8 cellular contexts compared by ENCODE assay signal in genomic region chr1:33349778-33350610, GRCh38. TPM values are rescaled to one million over a fixed set of nuclear protein-coding genes. Genes with fewer than 3 reads are reported as not detected.
A peak's percentile ranks its signal among the peaks of the same experiment; 100 is the strongest.
DNase-seq lines count a peak whose midpoint lies in the region; ATAC-seq and TF ChIP-seq lines count a peak whose summit lies in the region.

No MANE protein-coding gene starts in this region.

- H3K36me3 Mint-ChIP-seq in chondrocyte (ENCODE audit: low read depth): peaks cover 3% of the 10 kb centered on the region

- peak; percentile 77 for DNase-seq in AG10803 (ENCODE audit: low read depth)
- peak; percentile 90 for DNase-seq in NCI-H345 (lab: John Stamatoyannopoulos, UW)
- peak; percentile 60 to 67 for DNase-seq in activated CD4-positive, alpha-beta T cell treated with anti-CD3 and anti-CD28 coated beads for 24 hours (ENCODE audit: low read depth in 2 of 2)
- DNase-seq in chondrocyte (ENCODE audit: low spot score): no peak
- peak; percentile 54 to 74 (median 64) for DNase-seq in stimulated activated CD4-positive, alpha-beta T cell treated with anti-CD3 and anti-CD28 coated beads, Interleukin-1b, Interleukin-23, amount 100 ng/mL, for 24 hours (ENCODE audit: low read depth in 4 of 4, low spot score in 1 of 4)

- H3K27me3 ChIP-seq in layer of hippocampus (ENCODE audit: control insufficient read depth, insufficient read depth, low read length): no peaks in the 10 kb centered on the region

- H3K9me3 Mint-ChIP-seq in chondrocyte (ENCODE audit: low read depth): no peaks in the 10 kb centered on the region

- H3K4me3 ChIP-seq in AG10803 (ENCODE audit: low read length): peak overlapping the region; percentile 72

- peak overlapping the region; percentile 87 for H3K4me3 Mint-ChIP-seq in chondrocyte (ENCODE audit: unreplicated experiment)

- peak overlapping the region; percentile 88 for H3K27ac Mint-ChIP-seq in chondrocyte (ENCODE audit: unreplicated experiment)

- H3K4me1 Mint-ChIP-seq in chondrocyte (ENCODE audit: low read depth): peaks cover 45% of the 10 kb centered on the region

- H3K27ac ChIP-seq in layer of hippocampus (ENCODE audit: low read depth, low read length): peak overlapping the region; percentile 94

- ATAC-seq in GM19023 (IDR thresholded peaks at IDR 0.05; ENCODE audit: unreplicated experiment): peak; percentile 81
- peak; percentile 75 for ATAC-seq in HG03139 (IDR thresholded peaks at IDR 0.05; ENCODE audit: unreplicated experiment)

- no peak for TF ChIP-seq CTCF in AG10803 (conservative IDR thresholded peaks at IDR 0.05; ENCODE audit: low read length)
- peak; percentile 5 for TF ChIP-seq CTCF in chondrocyte (IDR thresholded peaks at IDR 0.05)

- no peaks in the 10 kb centered on the region for H3K27me3 Mint-ChIP-seq in chondrocyte (ENCODE audit: low read depth)

RNA-seq across cellular contexts. Expression of gene A3GALT2, which starts 29.1 kb away (rescaled TPM):
- total RNA-seq in chondrocyte: 0.27 TPM in 1 of 3 replicates, not detected in the others
